In the genomic region with DNA sequence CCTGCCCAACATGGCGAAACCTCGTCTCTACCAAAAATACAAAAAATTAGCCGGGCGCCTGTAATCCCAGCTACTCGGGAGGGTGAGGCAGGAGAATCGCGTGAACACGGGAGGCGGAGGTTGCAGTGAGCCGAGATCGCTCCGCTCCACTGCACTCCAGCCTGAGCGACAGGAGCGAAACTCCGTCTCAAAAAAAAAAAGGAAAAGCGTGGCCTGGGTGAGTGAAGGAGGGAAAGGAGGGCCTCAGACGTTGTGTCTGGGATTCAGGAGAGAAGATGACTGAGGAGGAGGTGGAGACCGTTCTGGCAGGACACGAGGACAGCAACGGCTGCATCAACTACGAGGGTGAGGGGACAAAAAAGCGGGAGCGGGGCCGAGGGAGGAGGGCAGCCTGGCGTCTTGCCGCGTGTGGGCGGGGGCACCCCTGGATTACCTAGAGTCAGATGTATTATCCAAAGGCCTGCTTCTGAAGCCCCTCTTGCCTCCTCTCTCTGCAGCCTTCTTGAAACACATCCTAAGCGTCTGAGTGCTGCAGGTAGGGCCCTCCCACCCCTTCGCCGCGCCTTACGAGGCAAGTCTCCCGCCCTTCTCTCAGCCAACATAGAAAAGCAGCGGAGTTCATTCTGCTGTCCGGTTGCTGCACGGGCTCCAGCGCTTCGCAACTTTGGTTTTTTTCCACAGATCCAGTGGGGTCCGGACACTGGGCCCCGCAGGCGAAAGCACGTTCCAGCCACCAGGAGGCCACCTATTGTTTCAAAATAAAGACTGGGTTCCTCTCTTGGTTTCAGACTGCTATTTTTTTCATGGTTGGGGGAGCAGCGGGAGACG, we compare ENCODE assay signal across 8 cellular contexts. TPM values are rescaled to one million over a fixed set of nuclear protein-coding genes. Genes with fewer than 3 reads are reported as not detected.
DNase-seq lines count a peak whose midpoint lies in the region; ATAC-seq and TF ChIP-seq lines count a peak whose summit lies in the region.

No MANE protein-coding gene starts in this region.

- peak; percentile 66 for DNase-seq in GM19238 (ENCODE audit: insufficient read length, low spot score)
- peak; percentile 75 to 90 for DNase-seq in NCI-H526 (lab: John Stamatoyannopoulos, UW)
- DNase-seq in activated CD4-positive, alpha-beta T cell treated with anti-CD3 and anti-CD28 coated beads, Interleukin-2, amount 50 U/mL, for 1 hour = peak; percentile 48
- DNase-seq in dermis microvascular lymphatic vessel endothelial cell (ENCODE audit: low read depth in 2 of 2) = peak; percentile 84 to 88
- peak; percentile 56 to 70 (median 66) for DNase-seq in right lobe of liver
- DNase-seq in stimulated activated CD4-positive, alpha-beta T cell treated with anti-CD3 and anti-CD28 coated beads, Interleukin-4, amount 100 ng/mL, for 24 hours = peak; percentile 60

- H4K20me1 ChIP-seq in BLaER1 = peaks cover 40% of the 10 kb centered on the region

- ATAC-seq in HG03469 (IDR thresholded peaks at IDR 0.05; ENCODE audit: unreplicated experiment) (peak; percentile 14), right lobe of liver (peak; percentile 50 to 64 (median 56))

- peak; percentile 39 to 58 (median 42) for TF ChIP-seq CTCF in right lobe of liver (IDR thresholded peaks at IDR 0.05)

- H3K4me1 ChIP-seq in BLaER1 = peaks cover 71% of the 10 kb centered on the region
- peaks cover 0 to 46% (median 8%) of the 10 kb centered on the region in 4 donors for H3K4me1 ChIP-seq in right lobe of liver

- peak overlapping the region; percentile 90 for H3K9ac ChIP-seq in BLaER1

- H3K36me3 ChIP-seq in BLaER1 = peaks cover 55% of the 10 kb centered on the region
- peaks cover 5 to 29% (median 19%) of the 10 kb centered on the region in 4 donors for H3K36me3 ChIP-seq in right lobe of liver

- H3K4me2 ChIP-seq in BLaER1 = peak overlapping the region; percentile 92

- WGBS in right lobe of liver (ENCODE audit: insufficient coverage, low coverage, low lambda C conversion rate, missing lambda C conversion rate) = 6% methylated on average over 41 of the region's 45 CpGs

- H3K27me3 ChIP-seq in BLaER1 (no peaks in the 10 kb centered on the region), right lobe of liver (no peaks in the 10 kb centered on the region)

- no peaks in the 10 kb centered on the region for H3K9me3 ChIP-seq in BLaER1
- no peaks in the 10 kb centered on the region for H3K9me3 ChIP-seq in right lobe of liver

- H3K4me3 ChIP-seq in BLaER1 (peak overlapping the region; percentile 94), right lobe of liver (peak overlapping the region; percentile 51 to 87 (median 85))

- intact Hi-C loops in right lobe of liver (cut with DNase I) = no loop called here

- H3K27ac ChIP-seq in BLaER1 = peak overlapping the region; percentile 94
- peak overlapping the region; percentile 79 to 98 (median 97) for H3K27ac ChIP-seq in right lobe of liver

- TF ChIP-seq POLR2A in right lobe of liver (IDR thresholded peaks at IDR 0.05) = no peak

RNA-seq across cellular contexts. Expression of gene MYL6, which starts 0.7 kb away (rescaled TPM):
- total RNA-seq in dermis microvascular lymphatic vessel endothelial cell = 2,234 and 2,594 TPM in 2 replicates
- total RNA-seq in right lobe of liver = 100 to 1,000 TPM; 409 to 644 (median 490) TPM

RNA-seq across cellular contexts. Expression of gene MYL6B, which starts 5.0 kb away (rescaled TPM):
- 60.3 and 87.9 TPM in 2 replicates for total RNA-seq in dermis microvascular lymphatic vessel endothelial cell
- total RNA-seq in right lobe of liver = 10 to 100 TPM in 5 of 6 experiments, 1 to 10 TPM in 1; 4.9 to 18.7 (median 12.6) TPM

RNA-seq across cellular contexts. Expression of gene ESYT1, which starts 29.3 kb away (rescaled TPM):
- total RNA-seq in dermis microvascular lymphatic vessel endothelial cell (320 and 356 TPM in 2 replicates), right lobe of liver (100 to 1,000 TPM in 1 of 6 experiments, 10 to 100 TPM in 5; 56.5 to 117 (median 70.3) TPM)

RNA-seq across cellular contexts. Expression of gene SMARCC2, which starts 31.9 kb away (rescaled TPM):
- 32.6 and 43.2 TPM in 2 replicates for total RNA-seq in dermis microvascular lymphatic vessel endothelial cell
- total RNA-seq in right lobe of liver = 10 to 100 TPM; 17.9 to 40.8 (median 25.7) TPM

RNA-seq across cellular contexts. Expression of gene ZC3H10, which starts 39.3 kb away (rescaled TPM):
- total RNA-seq in dermis microvascular lymphatic vessel endothelial cell = 2.7 and 3.3 TPM in 2 replicates
- 1 to 10 TPM; 1.7 to 5.4 (median 3.2) TPM for total RNA-seq in right lobe of liver

Comparison
In these comparisons a context has a peak if more than half of its experiments do, and no peak if none do; other contexts are left out.
1. Peak in every context shown above with its lines: DNase-seq, ATAC-seq, H3K4me3 ChIP-seq and H3K27ac ChIP-seq.